8 cellular contexts compared by ENCODE assay signal in genomic region chr1:16217061-16217785, GRCh38. TPM values are rescaled to one million over a fixed set of nuclear protein-coding genes. Genes with fewer than 3 reads are reported as not detected.
DNase-seq lines count a peak whose midpoint lies in the region; ATAC-seq and TF ChIP-seq lines count a peak whose summit lies in the region.

No MANE protein-coding gene starts in this region.

- WGBS in liver, result 6% methylated on average over 46 of the region's 46 CpGs

- H3K36me3 ChIP-seq in liver (ENCODE audit: control insufficient read depth in 4 of 4, insufficient read depth in 3 of 4, low read depth in 1 of 4, low read length in 3 of 4), result no peaks in the 10 kb centered on the region

- TF ChIP-seq RAD21 in liver (IDR thresholded peaks at IDR 0.05), result no peak

- H3K27me3 ChIP-seq in liver (ENCODE audit: control insufficient read depth in 4 of 4, insufficient read depth in 4 of 4, low read length in 3 of 4), result no peaks in the 10 kb centered on the region

- H3K9me3 ChIP-seq in liver (ENCODE audit: control insufficient read depth in 4 of 4, low read length in 3 of 4), result no peaks in the 10 kb centered on the region

- DNase-seq in AG10803 (ENCODE audit: low read depth) (peak; percentile 96), NCI-H526 (lab: John Stamatoyannopoulos, UW) (peak; percentile 84 to 98), dermis blood vessel endothelial cell (peak; percentile 98)
- peak; percentile 80 to 91 for DNase-seq in activated CD4-positive, alpha-beta T cell treated with anti-CD3 and anti-CD28 coated beads, Interleukin-2, amount 50 U/mL, for 24 hours (ENCODE audit: low read depth in 1 of 2, low spot score in 1 of 2)
- DNase-seq in stimulated activated CD4-positive, alpha-beta T cell treated with anti-CD3 and anti-CD28 coated beads, Interleukin-2, amount 100 ng/mL, for 4 hours (ENCODE audit: low read depth), result peak; percentile 93

- peaks cover 3 to 18% (median 10%) of the 10 kb centered on the region in 4 donors for H3K4me1 ChIP-seq in liver (ENCODE audit: control insufficient read depth in 4 of 4, insufficient read depth in 4 of 4, low read length in 3 of 4)

- H3K4me3 ChIP-seq in AG10803 (ENCODE audit: low read length), result peak overlapping the region; percentile 63
- H3K4me3 ChIP-seq in liver (ENCODE audit: low read depth in 1 of 3, low read length in 3 of 3), result peak overlapping the region; percentile 52 to 60 (median 54)

- peak overlapping the region in 1 of 2 donors; percentile 25 for H3K9ac ChIP-seq in liver (ENCODE audit: low read depth in 1 of 2, low read length in 2 of 2)

- peak; percentile 93 for ATAC-seq in GM19043 (IDR thresholded peaks at IDR 0.05; ENCODE audit: low read depth, unreplicated experiment)
- peak; percentile 86 for ATAC-seq in HG03354 (IDR thresholded peaks at IDR 0.05; ENCODE audit: poor library complexity, severe bottlenecking, unreplicated experiment)

- H3K27ac ChIP-seq in liver (ENCODE audit: low read depth in 1 of 2, low read length in 2 of 2), result peak overlapping the region in 1 of 2 donors; percentile 16

- TF ChIP-seq CTCF in AG10803 (conservative IDR thresholded peaks at IDR 0.05; ENCODE audit: low read length), result no peak
- no peak for TF ChIP-seq CTCF in liver (IDR thresholded peaks at IDR 0.05; ENCODE audit: low read depth, low read length, missing input control)

TF ChIP-seq in liver, 16 proteins besides CTCF, POLR2A, EP300 and RAD21:
- TF ChIP-seq JUND (IDR thresholded peaks at IDR 0.05) (no peak), HNF4A (conservative IDR thresholded peaks at IDR 0.05) (no peak), ATF3 (IDR thresholded peaks at IDR 0.05) (no peak), TAF1 (conservative IDR thresholded peaks at IDR 0.05) (no peak), RXRA (IDR thresholded peaks at IDR 0.05) (no peak), SP1 (IDR thresholded peaks at IDR 0.05) (peak; percentile 79), GABPA (IDR thresholded peaks at IDR 0.05 in 1 of 2, conservative IDR thresholded peaks at IDR 0.05 in 1 of 2) (no peak), REST (IDR thresholded peaks at IDR 0.05) (peak; percentile 26), ZBTB33 (IDR thresholded peaks at IDR 0.05) (no peak), YY1 (IDR thresholded peaks at IDR 0.05) (peak; percentile 40)

RNA-seq across cellular contexts. Expression of gene ARHGEF19, which starts 4.8 kb away (rescaled TPM):
- total RNA-seq in dermis blood vessel endothelial cell (2.7 and 3.3 TPM in 2 replicates), liver (1 to 10 TPM in 1 of 2 donors, under 1 TPM in 1; 0.79 to 3.0 TPM)
- 1 to 10 TPM; 1.9 to 3.2 TPM for polyA plus RNA-seq in liver

RNA-seq across cellular contexts. Expression of gene CPLANE2, which starts 19.8 kb away (rescaled TPM):
- total RNA-seq in dermis blood vessel endothelial cell (9.5 and 10.3 TPM in 2 replicates), liver (1 to 10 TPM; 2.5 to 2.7 TPM)
- polyA plus RNA-seq in liver, result 1 to 10 TPM in 1 of 2 donors, under 1 TPM in 1; 0.96 to 2.4 TPM
